8 cellular contexts compared by ENCODE assay signal in genomic region chr19:13154911-13155471, GRCh38. TPM values are rescaled to one million over a fixed set of nuclear protein-coding genes. Genes with fewer than 3 reads are reported as not detected.
DNase-seq lines count a peak whose midpoint lies in the region; FAIRE-seq and TF ChIP-seq lines count a peak whose summit lies in the region.

No MANE protein-coding gene starts in this region.

- H3K4me3 Mint-ChIP-seq in osteocyte (ENCODE audit: unreplicated experiment): peak overlapping the region; percentile 99

- peak; percentile 62 for DNase-seq in BE2C
- DNase-seq in HAP-1 (ENCODE audit: low spot score in 2 of 2): peak; percentile 61 to 76
- DNase-seq in RCC 7860 (ENCODE audit: low spot score): peak; percentile 35
- peak; percentile 92 for DNase-seq in activated effector memory CD4-positive, alpha-beta T cell treated with anti-CD3 and anti-CD28 coated beads, Interleukin-2, amount 50 U/mL, for 16 hours
- DNase-seq in foreskin fibroblast: peak in 1 of 2 donors; percentile 69
- no peak for DNase-seq in osteocyte (ENCODE audit: extremely low spot score, unreplicated experiment)
- no peak for DNase-seq in kidney glomerular epithelial cell (lab: John Stamatoyannopoulos, UW)

- FAIRE-seq in RCC 7860 (lab: Jason Lieb, UNC): no peak

- H3K36me3 ChIP-seq in BE2C (peaks cover 6% of the 10 kb centered on the region), HAP-1 (replicated peaks) (peaks cover 16% of the 10 kb centered on the region), urinary bladder (ENCODE audit: insufficient read depth) (no peaks in the 10 kb centered on the region)

- H3K4me1 ChIP-seq in BE2C (peaks cover 11% of the 10 kb centered on the region), HAP-1 (peaks cover 9% of the 10 kb centered on the region), urinary bladder (ENCODE audit: insufficient read depth) (no peaks in the 10 kb centered on the region)

- H3K36me3 Mint-ChIP-seq in osteocyte (ENCODE audit: unreplicated experiment): peaks cover 9% of the 10 kb centered on the region

- peak; percentile 40 for TF ChIP-seq CTCF in BE2C (IDR thresholded peaks at IDR 0.05; ENCODE audit: low read depth, low read length)
- TF ChIP-seq CTCF in foreskin fibroblast (IDR thresholded peaks at IDR 0.05; ENCODE audit: low read depth, low read length): peak; percentile 8
- peak; percentile 19 for TF ChIP-seq CTCF in osteocyte (IDR thresholded peaks at IDR 0.05)

- H3K9me3 ChIP-seq in BE2C: no peaks in the 10 kb centered on the region
- H3K9me3 ChIP-seq in HAP-1: no peaks in the 10 kb centered on the region

- H3K27me3 Mint-ChIP-seq in osteocyte (ENCODE audit: unreplicated experiment): no peaks in the 10 kb centered on the region

- H3K4me1 Mint-ChIP-seq in osteocyte (ENCODE audit: unreplicated experiment): peaks cover 20% of the 10 kb centered on the region

- no peaks in the 10 kb centered on the region for H3K27me3 ChIP-seq in BE2C
- no peaks in the 10 kb centered on the region for H3K27me3 ChIP-seq in HAP-1 (ENCODE audit: low read depth)

- peak overlapping the region; percentile 99 for H3K4me3 ChIP-seq in BE2C (ENCODE audit: low read depth, low read length)
- peak overlapping the region; percentile 97 for H3K4me3 ChIP-seq in HAP-1
- peak overlapping the region; percentile 77 to 95 for H3K4me3 ChIP-seq in foreskin fibroblast (ENCODE audit: low read depth in 1 of 2, low read length in 2 of 2)
- H3K4me3 ChIP-seq in urinary bladder (ENCODE audit: low read depth, low read length): peak overlapping the region; percentile 28

- peak overlapping the region; percentile 91 for H3K27ac ChIP-seq in urinary bladder (ENCODE audit: low read depth)

- peak overlapping the region; percentile 93 for H3K27ac Mint-ChIP-seq in osteocyte (ENCODE audit: unreplicated experiment)

- no peaks in the 10 kb centered on the region for H3K9me3 Mint-ChIP-seq in osteocyte (ENCODE audit: unreplicated experiment)

- WGBS in urinary bladder: 7% methylated on average over 24 of the region's 24 CpGs

- in situ Hi-C loops in HAP-1 (cut with MboI; ENCODE audit: low sequenced_read_pairs): loop anchor here (25.0 kb wide), 1 partner anchor 857 kb away; the partner anchor contains the start of gene RFX1

RNA-seq across cellular contexts. Expression of gene IER2, which starts 4.8 kb away (rescaled TPM):
- polyA plus RNA-seq in BE2C (2012; ENCODE audit: insufficient read depth, insufficient read length, low read depth): 291 TPM
- total RNA-seq in osteocyte (109 and 148 TPM in 2 replicates), urinary bladder (17.0 TPM)
- polyA plus RNA-seq in urinary bladder: 268 TPM

RNA-seq across cellular contexts. Expression of gene STX10, which starts 4.8 kb away (rescaled TPM):
- polyA plus RNA-seq in BE2C (2012; ENCODE audit: insufficient read depth, insufficient read length, low read depth): 274 TPM
- total RNA-seq in osteocyte: 48.5 and 50.5 TPM in 2 replicates
- 26.4 TPM for total RNA-seq in urinary bladder
- 76.1 TPM for polyA plus RNA-seq in urinary bladder

RNA-seq across cellular contexts. Expression of gene NACC1, which starts 36.9 kb away (rescaled TPM):
- polyA plus RNA-seq in BE2C (2012; ENCODE audit: insufficient read depth, insufficient read length, low read depth): 97.8 TPM
- total RNA-seq in osteocyte (40.4 and 45.1 TPM in 2 replicates), urinary bladder (10.2 TPM)
- 25.7 TPM for polyA plus RNA-seq in urinary bladder

RNA-seq across cellular contexts. Expression of gene TRMT1, which starts 38.5 kb away (rescaled TPM):
- polyA plus RNA-seq in BE2C (2012; ENCODE audit: insufficient read depth, insufficient read length, low read depth): 98.5 TPM
- total RNA-seq in osteocyte (37.4 and 43.1 TPM in 2 replicates), urinary bladder (16.5 TPM)
- polyA plus RNA-seq in urinary bladder: 31.2 TPM

RNA-seq across cellular contexts. Expression of gene LYL1, which starts 52.3 kb away (rescaled TPM):
- 75.7 TPM for polyA plus RNA-seq in BE2C (2012; ENCODE audit: insufficient read depth, insufficient read length, low read depth)
- not detected in 2 replicates for total RNA-seq in osteocyte
- total RNA-seq in urinary bladder: 4.8 TPM
- 15.7 TPM for polyA plus RNA-seq in urinary bladder

Comparison
In these comparisons a context has a peak if more than half of its experiments do, and no peak if none do; other contexts are left out.
1. DNase-seq: peak in BE2C (single experiment), HAP-1 (2 of 2), RCC 7860 (single experiment) and activated effector memory CD4-positive, alpha-beta T cell treated with anti-CD3 and anti-CD28 coated beads, Interleukin-2, amount 50 U/mL, for 16 hours (single experiment); none in osteocyte (single experiment) and kidney glomerular epithelial cell (single experiment).
2. H3K4me3 ChIP-seq: peak in every context shown above with its lines; median percentile 99 in BE2C; 97 in HAP-1; 86 in foreskin fibroblast; 28 in urinary bladder.
3. Peak in every context shown above with its lines, with median percentiles within 50 percentile points of each other: CTCF ChIP-seq.